In genomic region chr22:38416621-38417251, GRCh38 we compare ENCODE assay signal across 1 cellular context.
TF ChIP-seq lines count a peak whose summit lies in the region.

No MANE protein-coding gene starts in this region.

TF ChIP-seq in IMR-90, 13 proteins besides CTCF, POLR2A, EP300 and RAD21:
- TF ChIP-seq SMC3 (IDR thresholded peaks at IDR 0.05; ENCODE audit: low read depth, low read length) (no peak), ELK1 (IDR thresholded peaks at IDR 0.05; ENCODE audit: borderline replicate concordance, low read depth, low read length) (no peak), FOS (IDR thresholded peaks at IDR 0.05; ENCODE audit: low read depth, low read length) (no peak), BHLHE40 (IDR thresholded peaks at IDR 0.05; ENCODE audit: low read depth, low read length) (no peak), CHD1 (IDR thresholded peaks at IDR 0.05; ENCODE audit: low read depth, low read length) (no peak), MAFK (IDR thresholded peaks at IDR 0.05; ENCODE audit: low read depth, low read length) (no peak), CEBPB (IDR thresholded peaks at IDR 0.05; ENCODE audit: low read depth, low read length) (no peak), USF2 (IDR thresholded peaks at IDR 0.05; ENCODE audit: low read depth, low read length) (no peak), RFX5 (IDR thresholded peaks at IDR 0.05; ENCODE audit: low read depth, low read length) (no peak), MAZ (IDR thresholded peaks at IDR 0.05; ENCODE audit: borderline replicate concordance, low read depth, low read length) (no peak)
